In genomic region chr1:157639800-157640199, GRCh38 we compare ENCODE assay signal across 33 cellular contexts. TPM values are rescaled to one million over a fixed set of nuclear protein-coding genes. Genes with fewer than 3 reads are reported as not detected.
"Had no signal": no experiment of that assay in that cellular context is flagged by ENCODE, and none has a peak within 500 bp of the region (broad histone marks: within the 10 kb centered on the region; RNA-seq: fewer than 3 reads in every experiment).

No MANE protein-coding gene starts in this region.

- H3K27ac ChIP-seq: heart left ventricle, parathyroid adenoma, psoas muscle, sigmoid colon, stomach, tibial artery had no signal

- ATAC-seq: activated CD8-positive, alpha-beta memory T cell treated with anti-CD3 and anti-CD28 coated beads, Interleukin-2, amount 10 ng/mL, durations not matched to agents 7 days and 5 days; activated CD8-positive, alpha-beta T cell treated with anti-CD3 and anti-CD28 coated beads, Interleukin-2, amount 10 ng/mL, durations not matched to agents 7 days and 5 days; activated naive CD8-positive, alpha-beta T cell treated with anti-CD3 and anti-CD28 coated beads, Interleukin-2, amount 50 U/mL, for 24 hours; esophagus mucosa; heart left ventricle; left colon; naive thymus-derived CD4-positive, alpha-beta T cell; psoas muscle; stimulated activated memory B cell treated with anti-CD40 and anti-IgM and Interleukin-4, amounts not matched to agents 10 μg/mL and 1 μg/mL and 100 μg/mL, for 72 hours; T-helper 17 cell had no signal

- H3K9me3 ChIP-seq: heart left ventricle, psoas muscle, sigmoid colon, stomach, tibial artery had no signal

- H2AFZ ChIP-seq: parathyroid adenoma had no signal

- H3K4me1 ChIP-seq: heart left ventricle, parathyroid adenoma, psoas muscle, sigmoid colon, stomach, tibial artery had no signal

- H3K27me3 ChIP-seq: sigmoid colon, tibial artery had no signal

- H3K36me3 ChIP-seq: heart left ventricle, sigmoid colon, stomach, tibial artery had no signal

- FAIRE-seq: kidney, small intestine, urothelium cell line had no signal

- DNase-seq: activated B cell treated with CpG ODN at 0.5 μM for 24 hours; activated CD4-positive, alpha-beta T cell treated with anti-CD3 and anti-CD28 coated beads, Interleukin-2, amount 50 U/mL, for 1 hour; activated CD8-positive, alpha-beta memory T cell treated with anti-CD3 and anti-CD28 coated beads, Interleukin-2, amount 10 ng/mL, durations not matched to agents 7 days and 5 days; activated CD8-positive, alpha-beta T cell treated with anti-CD3 and anti-CD28 coated beads, Interleukin-2, amount 10 ng/mL, durations not matched to agents 7 days and 5 days; activated naive CD8-positive, alpha-beta T cell treated with anti-CD3 and anti-CD28 coated beads, Interleukin-2, amount 50 U/mL, for 24 hours; activated T-cell treated with anti-CD3 and anti-CD28 coated beads, Interleukin-2, amount 50 U/mL, for 48 hours; amygdala; central memory CD4-positive, alpha-beta T cell; endodermal cell; foreskin fibroblast; heart left ventricle; hypothalamus; immature natural killer cell; kidney; left colon; midbrain; naive thymus-derived CD4-positive, alpha-beta T cell; psoas muscle; sigmoid colon; small intestine; stimulated activated CD4-positive, alpha-beta T cell treated with anti-CD3 and anti-CD28 coated beads, Interleukin-4, amount 100 ng/mL, for 4 hours; stimulated activated CD8-positive, alpha-beta memory T cell treated with anti-CD3 and anti-CD28 coated beads, Interleukin-4, amount 100 ng/mL, for 48 hours; stomach; T-helper 17 cell; T1000; tibial artery had no signal

- H3K9ac ChIP-seq: parathyroid adenoma had no signal

- H3K4me3 ChIP-seq: heart left ventricle, psoas muscle, sigmoid colon, stomach, tibial artery had no signal

- H3K79me2 ChIP-seq: parathyroid adenoma had no signal

RNA-seq across cellular contexts. Expression of gene FCRL4, which starts 41.9 kb away (rescaled TPM):
- total RNA-seq: activated CD8-positive, alpha-beta memory T cell treated with anti-CD3 and anti-CD28 coated beads, Interleukin-2, amount 10 ng/mL, durations not matched to agents 7 days and 5 days; activated CD8-positive, alpha-beta T cell treated with anti-CD3 and anti-CD28 coated beads, Interleukin-2, amount 10 ng/mL, durations not matched to agents 7 days and 5 days; activated T-helper 2 cell treated with anti-CD3 and anti-CD28 coated beads, Interferon-gamma antibody, Interleukin-2, Interleukin-4, amounts not matched to agents 10 μg/mL and 5 μg/mL and 100 μg/mL, durations not matched to agents 14 hours and 24 hours and 36 hours; endodermal cell; heart left ventricle; kidney; lower leg skin; naive thymus-derived CD4-positive, alpha-beta T cell; psoas muscle; sigmoid colon; stomach; T-helper 17 cell had no signal
- polyA plus RNA-seq: heart left ventricle; immature natural killer cell; naive thymus-derived CD4-positive, alpha-beta T cell; neural cell; psoas muscle had no signal
